ENCODE assay signal across 26 cellular contexts in genomic region chr1:185096531-185096930, GRCh38. TPM values are rescaled to one million over a fixed set of nuclear protein-coding genes. Genes with fewer than 3 reads are reported as not detected.
DNase-seq lines count a peak whose midpoint lies in the region; ATAC-seq, FAIRE-seq and TF ChIP-seq lines count a peak whose summit lies in the region.
"Had no signal": no experiment of that assay in that cellular context is flagged by ENCODE, and none has a peak within 500 bp of the region (broad histone marks: within the 10 kb centered on the region; RNA-seq: fewer than 3 reads in every experiment).

No MANE protein-coding gene starts in this region.

- H3K4me3 ChIP-seq in RWPE2 (ENCODE audit: severe bottlenecking) = no peak overlapping the region
- H3K4me3 ChIP-seq in endocrine pancreas (ENCODE audit: control insufficient read depth, insufficient read depth, low read length) = peak overlapping the region; percentile 43
- H3K4me3 ChIP-seq: A549, dorsolateral prefrontal cortex, gastroesophageal sphincter, ovary, SJCRH30, skin epidermis, suprapubic skin had no signal

- no peaks in the 10 kb centered on the region for H3K27me3 ChIP-seq in RWPE2 (ENCODE audit: insufficient read depth, poor library complexity, severe bottlenecking)
- no peaks in the 10 kb centered on the region for H3K27me3 ChIP-seq in endocrine pancreas (ENCODE audit: control insufficient read depth, insufficient read depth, low read length)
- H3K27me3 ChIP-seq: dorsolateral prefrontal cortex, gastroesophageal sphincter, ovary, SJCRH30, suprapubic skin had no signal

- no peak overlapping the region for H3K9ac ChIP-seq in endocrine pancreas (ENCODE audit: control insufficient read depth, insufficient read depth, low read length)

- H3K9me3 ChIP-seq in RWPE2 (ENCODE audit: severe bottlenecking) (no peaks in the 10 kb centered on the region), endocrine pancreas (ENCODE audit: control insufficient read depth, low read length) (no peaks in the 10 kb centered on the region)
- H3K9me3 ChIP-seq: A549, gastroesophageal sphincter, ovary, SJCRH30, suprapubic skin had no signal

- peaks cover 22% of the 10 kb centered on the region for H3K4me1 ChIP-seq in RWPE2 (ENCODE audit: insufficient read depth, poor library complexity, severe bottlenecking)
- peaks cover 11% of the 10 kb centered on the region for H3K4me1 ChIP-seq in endocrine pancreas (ENCODE audit: control insufficient read depth, insufficient read depth, low read length)
- H3K4me1 ChIP-seq: A549, gastroesophageal sphincter, SJCRH30, suprapubic skin had no signal

- no peak for TF ChIP-seq CTCF in RWPE2 (IDR thresholded peaks at IDR 0.05; ENCODE audit: poor library complexity, severe bottlenecking)

- DNase-seq in RWPE2 (ENCODE audit: low spot score) = no peak
- peak; percentile 13 for DNase-seq in foreskin melanocyte
- DNase-seq in sciatic nerve (ENCODE audit: low spot score) = no peak
- no peak for DNase-seq in head of caudate nucleus
- DNase-seq in SK-N-DZ (ENCODE audit: low spot score) = no peak
- DNase-seq: activated CD4-positive, alpha-beta T cell treated with anti-CD3 and anti-CD28 coated beads for 48 hours; activated gamma-delta T cell; activated T-cell treated with anti-CD3 and anti-CD28 coated beads, Interleukin-2, amount 50 U/mL, for 1 hour; cerebellar nuclear complex; DMS79 treated with DMSO at 0.1 percent for 48 hours; dorsolateral prefrontal cortex; hippocampal formation; NCI-H1694; ovary; retina; SJCRH30; stimulated activated naive CD4-positive, alpha-beta T cell; T1000; WERI-Rb-1 had no signal

- FAIRE-seq in G401.6 (lab: Jason Lieb, UNC) = peak; percentile 11
- FAIRE-seq: A549 had no signal

- peak overlapping the region; percentile 61 for H3K27ac ChIP-seq in RWPE2 (ENCODE audit: poor library complexity, severe bottlenecking)
- H3K27ac ChIP-seq: A549, dorsolateral prefrontal cortex, gastroesophageal sphincter, ovary, SJCRH30, suprapubic skin, WERI-Rb-1 had no signal

- intact Hi-C loops in sciatic nerve (cut with DNase I) = no loop called here
- intact Hi-C loops in head of caudate nucleus (cut with DNase I) = no loop called here

- ATAC-seq in RWPE2 (ENCODE audit: low read depth) (peak; percentile 93), sciatic nerve (no peak), GM19455 (IDR thresholded peaks at IDR 0.05; ENCODE audit: unreplicated experiment) (no peak)
- ATAC-seq: A549, gastroesophageal sphincter had no signal

- peaks cover 52% of the 10 kb centered on the region for H3K36me3 ChIP-seq in RWPE2 (ENCODE audit: low read depth)
- H3K36me3 ChIP-seq in endocrine pancreas (ENCODE audit: control insufficient read depth, insufficient read depth, low read length) = no peaks in the 10 kb centered on the region
- H3K36me3 ChIP-seq: ovary had no signal

RNA-seq across cellular contexts. Expression of gene RNF2, which starts 51.2 kb away (rescaled TPM):
- total RNA-seq in sciatic nerve = 21.1 TPM
- 25.0 and 26.3 TPM in 2 replicates for polyA plus RNA-seq in SK-N-DZ (2014; cell fraction: cytosol; rRNA removed)
- polyA plus RNA-seq in SK-N-DZ (2014; cell fraction: nucleus; rRNA removed) = 16.9 and 17.1 TPM in 2 replicates
